ENCODE assay signal across 21 cellular contexts in the genomic region with DNA sequence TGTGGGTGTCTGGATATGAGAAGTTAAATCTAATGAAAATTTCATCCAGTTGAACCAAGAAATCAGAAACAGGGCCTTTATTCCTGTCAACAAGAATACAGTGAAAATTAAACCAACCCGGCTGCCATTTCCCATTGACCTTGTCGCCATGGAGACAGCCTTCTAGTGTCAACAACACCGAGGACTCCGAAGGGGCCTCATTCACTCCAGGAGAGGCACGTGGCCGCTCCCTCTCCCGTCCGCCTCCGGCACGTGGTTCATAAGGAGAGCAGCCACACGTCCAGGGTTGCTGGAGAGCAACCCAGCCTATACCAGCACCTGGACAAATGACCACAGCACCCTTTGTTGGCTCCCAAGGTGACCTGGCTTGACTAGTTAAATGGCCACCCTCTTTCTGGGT.
DNase-seq lines count a peak whose midpoint lies in the region; ATAC-seq and TF ChIP-seq lines count a peak whose summit lies in the region.
"Had no signal": no experiment of that assay in that cellular context is flagged by ENCODE, and none has a peak within 500 bp of the region (broad histone marks: within the 10 kb centered on the region; RNA-seq: fewer than 3 reads in every experiment).

No MANE protein-coding gene starts in this region.

- peak; percentile 59 for ATAC-seq in left lung
- no peak for ATAC-seq in GM18907 (IDR thresholded peaks at IDR 0.05; ENCODE audit: unreplicated experiment)
- no peak for ATAC-seq in GM21717 (IDR thresholded peaks at IDR 0.05; ENCODE audit: unreplicated experiment)
- ATAC-seq: PC-3 had no signal

- H3K27me3 Mint-ChIP-seq in Caco-2 (ENCODE audit: insufficient read depth, unreplicated experiment): no peaks in the 10 kb centered on the region
- H3K27me3 Mint-ChIP-seq: activated CD4-positive, alpha-beta memory T cell treated with anti-CD3 and anti-CD28 coated beads, Interleukin-2, amount 10 ng/mL, durations not matched to agents 7 days and 5 days; stimulated activated naive CD8-positive, alpha-beta T cell treated with anti-CD3 and anti-CD28 coated beads, Interleukin-15, Interleukin-2, amounts not matched to agents 100 ng/mL and 50 ng/mL, for 24 hours had no signal

- H3K27me3 ChIP-seq in Caco-2 (replicated peaks; ENCODE audit: control insufficient read depth, insufficient read depth, low read length) (no peaks in the 10 kb centered on the region), left lung (peaks cover 0 to 15% of the 10 kb centered on the region in 2 donors)
- H3K27me3 ChIP-seq: BE2C, uterus had no signal

- POLR2A ChIA-PET in Caco-2 (lab: Charles Lee): no interaction called here
- POLR2A ChIA-PET in HEK293T (lab: Yijun Ruan, JAX): no interaction called here

- DNase-seq in Caco-2: peak; percentile 40 to 55
- no peak for DNase-seq in HEK293T (ENCODE audit: extremely low spot score)
- DNase-seq in NCI-H345 treated with DMSO at 0.1 percent for 48 hours (lab: John Stamatoyannopoulos, UW; ENCODE audit: unreplicated experiment): peak; percentile 30
- peak; percentile 59 to 77 for DNase-seq in left lung
- no peak for DNase-seq in activated CD4-positive, alpha-beta T cell treated with anti-CD3 and anti-CD28 coated beads for 4 hours
- no peak for DNase-seq in Ammon's horn (ENCODE audit: low spot score)
- DNase-seq: activated CD4-positive, alpha-beta memory T cell treated with anti-CD3 and anti-CD28 coated beads, Interleukin-2, amount 10 ng/mL, durations not matched to agents 7 days and 5 days; anterior cingulate cortex; BE2C; head of caudate nucleus; HFFc6; kidney; PC-3; posterior cingulate gyrus; uterus had no signal

- CTCF ChIA-PET in Caco-2 (lab: Charles Lee): no interaction called here
- CTCF ChIA-PET in HEK293T (lab: Yijun Ruan, JAX): no interaction called here

- peaks cover 18% of the 10 kb centered on the region for H3K9me3 Mint-ChIP-seq in Caco-2 (ENCODE audit: unreplicated experiment)
- H3K9me3 Mint-ChIP-seq: activated T-helper 1 cell treated with anti-CD3 and anti-CD28 coated beads, Interleukin-12 subunit alpha, Interleukin-12 subunit beta, Interleukin-2, Interleukin-4 antibody, amounts not matched to agents 30 ng/mL and 10 ng/mL and 1 ng/mL, durations not matched to agents 14 hours and 24 hours and 36 hours; dendritic cell treated with granulocyte-macrophage colony-stimulating factor and Interleukin-4, amounts not matched to agents 40 ng/mL and 50 ng/mL, for 4 days; HFFc6; stimulated activated naive CD8-positive, alpha-beta T cell treated with anti-CD3 and anti-CD28 coated beads, Interleukin-15, Interleukin-2, amounts not matched to agents 100 ng/mL and 50 ng/mL, for 24 hours had no signal

- no peak overlapping the region for H3K27ac Mint-ChIP-seq in Caco-2 (ENCODE audit: unreplicated experiment)
- H3K27ac Mint-ChIP-seq: activated CD4-positive, alpha-beta memory T cell treated with anti-CD3 and anti-CD28 coated beads, Interleukin-2, amount 10 ng/mL, durations not matched to agents 7 days and 5 days; activated T-helper 1 cell treated with anti-CD3 and anti-CD28 coated beads, Interleukin-12 subunit alpha, Interleukin-12 subunit beta, Interleukin-2, Interleukin-4 antibody, amounts not matched to agents 30 ng/mL and 10 ng/mL and 1 ng/mL, durations not matched to agents 14 hours and 24 hours and 36 hours; dendritic cell treated with granulocyte-macrophage colony-stimulating factor and Interleukin-4, amounts not matched to agents 40 ng/mL and 50 ng/mL, for 4 days; HFFc6; stimulated activated naive CD8-positive, alpha-beta T cell treated with anti-CD3 and anti-CD28 coated beads, Interleukin-15, Interleukin-2, amounts not matched to agents 100 ng/mL and 50 ng/mL, for 24 hours had no signal

- no peak overlapping the region for H3K27ac ChIP-seq in left lung
- H3K27ac ChIP-seq: KMS-11 had no signal

- intact Hi-C loops in Caco-2 (cut with micrococcal nuclease; ENCODE audit: unreplicated experiment) (no loop called here), left lung (cut with DNase I) (no loop called here)

- no peaks in the 10 kb centered on the region for H3K4me1 ChIP-seq in Caco-2
- H3K4me1 ChIP-seq in left lung: peaks cover 0 to 23% of the 10 kb centered on the region in 2 donors
- H3K4me1 ChIP-seq: uterus had no signal

- H3K36me3 Mint-ChIP-seq in Caco-2 (ENCODE audit: insufficient read depth, unreplicated experiment): peaks cover 5% of the 10 kb centered on the region

- H3K4me1 Mint-ChIP-seq in Caco-2 (ENCODE audit: low read depth, unreplicated experiment): no peaks in the 10 kb centered on the region
- H3K4me1 Mint-ChIP-seq: activated CD4-positive, alpha-beta memory T cell treated with anti-CD3 and anti-CD28 coated beads, Interleukin-2, amount 10 ng/mL, durations not matched to agents 7 days and 5 days had no signal

- H3K9me3 ChIP-seq in Caco-2 (no peaks in the 10 kb centered on the region), left lung (no peaks in the 10 kb centered on the region)
- H3K9me3 ChIP-seq: BE2C, uterus had no signal

- no TSS peak for BruUV-seq in Caco-2 (replicated peaks; lab: Mats Ljungman, UMichigan)

- TF ChIP-seq CTCF in Caco-2 (IDR thresholded peaks at IDR 0.05; ENCODE audit: insufficient read depth in 1 of 2, low read depth in 1 of 2, low read length in 1 of 2, severe bottlenecking in 1 of 2, unreplicated experiment in 1 of 2): no peak
- no peak for TF ChIP-seq CTCF in left lung (IDR thresholded peaks at IDR 0.05)

- H3K4me3 ChIP-seq in Caco-2 (ENCODE audit: low read depth, low read length): no peak overlapping the region
- H3K4me3 ChIP-seq in left lung: no peak overlapping the region
- H3K4me3 ChIP-seq: uterus had no signal

- H3K36me3 ChIP-seq in Caco-2 (ENCODE audit: control insufficient read depth, insufficient read depth, low read length) (no peaks in the 10 kb centered on the region), left lung (no peaks in the 10 kb centered on the region)
- H3K36me3 ChIP-seq: BE2C, uterus had no signal

- H3K4me3 Mint-ChIP-seq in Caco-2 (ENCODE audit: unreplicated experiment): no peak overlapping the region
- H3K4me3 Mint-ChIP-seq: activated CD4-positive, alpha-beta memory T cell treated with anti-CD3 and anti-CD28 coated beads, Interleukin-2, amount 10 ng/mL, durations not matched to agents 7 days and 5 days; activated T-helper 1 cell treated with anti-CD3 and anti-CD28 coated beads, Interleukin-12 subunit alpha, Interleukin-12 subunit beta, Interleukin-2, Interleukin-4 antibody, amounts not matched to agents 30 ng/mL and 10 ng/mL and 1 ng/mL, durations not matched to agents 14 hours and 24 hours and 36 hours; dendritic cell treated with granulocyte-macrophage colony-stimulating factor and Interleukin-4, amounts not matched to agents 40 ng/mL and 50 ng/mL, for 4 days; HFFc6; stimulated activated naive CD8-positive, alpha-beta T cell treated with anti-CD3 and anti-CD28 coated beads, Interleukin-15, Interleukin-2, amounts not matched to agents 100 ng/mL and 50 ng/mL, for 24 hours had no signal

TF ChIP-seq in HEK293T, 16 proteins besides CTCF, POLR2A, EP300 and RAD21:
- TF ChIP-seq L3MBTL2 (conservative IDR thresholded peaks at IDR 0.05) (peak; percentile 62), ZNF384 (IDR thresholded peaks at IDR 0.05) (no peak), BHLHE40 (IDR thresholded peaks at IDR 0.05; ENCODE audit: borderline replicate concordance) (no peak)
- TF ChIP-seq, protein P1, sequence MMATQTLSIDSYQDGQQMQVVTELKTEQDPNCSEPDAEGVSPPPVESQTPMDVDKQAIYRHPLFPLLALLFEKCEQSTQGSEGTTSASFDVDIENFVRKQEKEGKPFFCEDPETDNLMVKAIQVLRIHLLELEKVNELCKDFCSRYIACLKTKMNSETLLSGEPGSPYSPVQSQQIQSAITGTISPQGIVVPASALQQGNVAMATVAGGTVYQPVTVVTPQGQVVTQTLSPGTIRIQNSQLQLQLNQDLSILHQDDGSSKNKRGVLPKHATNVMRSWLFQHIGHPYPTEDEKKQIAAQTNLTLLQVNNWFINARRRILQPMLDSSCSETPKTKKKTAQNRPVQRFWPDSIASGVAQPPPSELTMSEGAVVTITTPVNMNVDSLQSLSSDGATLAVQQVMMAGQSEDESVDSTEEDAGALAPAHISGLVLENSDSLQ (IDR thresholded peaks at IDR 0.05): no peak

Comparison
In these comparisons a context has a peak if more than half of its experiments do, and no peak if none do; other contexts are left out.
1. DNase-seq: peak in Caco-2 (2 of 2), NCI-H345 treated with DMSO at 0.1 percent for 48 hours (single experiment) and left lung (2 of 2); none in HEK293T (single experiment), activated CD4-positive, alpha-beta T cell treated with anti-CD3 and anti-CD28 coated beads for 4 hours (0 of 2) and Ammon's horn (single experiment).